Comparison of ENCODE assay signal across 22 cellular contexts in the genomic region with DNA sequence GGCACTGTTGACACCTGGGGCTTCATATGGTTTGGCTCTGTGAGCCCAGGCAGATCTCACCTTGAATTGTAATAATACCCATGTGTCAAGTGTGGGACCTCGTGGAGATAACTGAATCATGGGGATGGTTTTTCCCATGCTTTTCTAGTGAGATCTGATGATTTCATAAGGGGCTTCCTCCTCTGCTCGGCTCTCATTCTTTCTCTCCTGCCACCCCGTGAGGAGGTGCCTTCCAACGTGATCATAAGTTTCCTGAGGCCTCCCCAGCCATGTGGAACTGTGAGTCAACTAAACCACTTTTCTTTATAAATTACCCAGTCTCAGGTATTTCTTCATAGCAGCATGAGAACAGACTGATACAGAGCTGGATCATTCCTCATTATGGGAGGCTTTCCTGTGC.
DNase-seq lines count a peak whose midpoint lies in the region; ATAC-seq, FAIRE-seq and TF ChIP-seq lines count a peak whose summit lies in the region.
"Had no signal": no experiment of that assay in that cellular context is flagged by ENCODE, and none has a peak within 500 bp of the region (broad histone marks: within the 10 kb centered on the region; RNA-seq: fewer than 3 reads in every experiment).

No MANE protein-coding gene starts in this region.

- ATAC-seq in GM18873 (IDR thresholded peaks at IDR 0.05; ENCODE audit: low FRiP score, unreplicated experiment) (no peak), GM19455 (IDR thresholded peaks at IDR 0.05; ENCODE audit: unreplicated experiment) (no peak), WTC11 (no peak)

- H3K4me3 Mint-ChIP-seq in WTC11: no peak overlapping the region
- H3K4me3 Mint-ChIP-seq: CD14-positive monocyte; CD4-positive, alpha-beta memory T cell had no signal

- H3K9me3 Mint-ChIP-seq in WTC11: no peaks in the 10 kb centered on the region
- H3K9me3 Mint-ChIP-seq: CD14-positive monocyte had no signal

- TF ChIP-seq EP300 in H1 (IDR thresholded peaks at IDR 0.05; ENCODE audit: borderline replicate concordance in 1 of 2, low read depth in 2 of 2, low read length in 2 of 2): no peak

- H3K23me2 ChIP-seq in H1 (ENCODE audit: low read depth, low read length): no peaks in the 10 kb centered on the region

- no peaks in the 10 kb centered on the region for H3K36me3 ChIP-seq in H1 (ENCODE audit: control insufficient read depth in 2 of 4, insufficient read depth in 4 of 4, low read length in 3 of 4)
- H3K36me3 ChIP-seq: BLaER1 had no signal

- TF ChIP-seq POLR2A in H1 (IDR thresholded peaks at IDR 0.05; ENCODE audit: control extremely low read depth in 1 of 2, low read depth in 2 of 2, low read length in 2 of 2): no peak

- H3K23ac ChIP-seq in H1 (ENCODE audit: insufficient read length): no peak overlapping the region

- H2BK12ac ChIP-seq in H1 (ENCODE audit: low read depth, low read length): no peak overlapping the region

- H3K27ac Mint-ChIP-seq in WTC11: no peak overlapping the region
- H3K27ac Mint-ChIP-seq: CD14-positive monocyte; CD4-positive, alpha-beta memory T cell had no signal

- no peak overlapping the region for H3K27ac ChIP-seq in H1 (ENCODE audit: low read depth, low read length)
- H3K27ac ChIP-seq: 22Rv1, BLaER1, HL-60 had no signal

- CTCF ChIA-PET in H1 (lab: Charles Lee; ENCODE audit: partially characterized antibody): interaction anchor here (1.0 to 3.8 kb wide), 5 partner anchors 10 to 94 kb away, joined by 3 to 20 read pairs (median 16); no protein-coding TSS in a partner anchor
- CTCF ChIA-PET in WTC11 (lab: Charles Lee): interaction anchor here (1.2 kb wide), 1 partner anchor 69 kb away, joined by 6 read pairs; no protein-coding TSS in a partner anchor

- POLR2A ChIA-PET in H1 (lab: Charles Lee; ENCODE audit: partially characterized antibody) (interaction anchor here (0.8 kb wide), 1 partner anchor 57 kb away, joined by 3 read pairs; no protein-coding TSS in a partner anchor), WTC11 (lab: Charles Lee) (no interaction called here)

- no peak overlapping the region for H3K4me3 ChIP-seq in H1 (ENCODE audit: extremely low read depth in 1 of 4, insufficient read depth in 2 of 4, low read depth in 3 of 4, low read length in 4 of 4)
- H3K4me3 ChIP-seq: BLaER1 had no signal

- no peaks in the 10 kb centered on the region for H3K36me3 Mint-ChIP-seq in WTC11
- H3K36me3 Mint-ChIP-seq: CD14-positive monocyte; CD4-positive, alpha-beta memory T cell had no signal

- H3K27me3 ChIP-seq in H1 (replicated peaks in 1 of 4; ENCODE audit: control insufficient read depth in 3 of 4, extremely low read depth in 1 of 4, insufficient read depth in 3 of 4, low read length in 3 of 4): no peaks in the 10 kb centered on the region
- H3K27me3 ChIP-seq: BLaER1 had no signal

- H2BK15ac ChIP-seq in H1 (ENCODE audit: low read length): no peak overlapping the region

- no peak for TF ChIP-seq RAD21 in H1 (IDR thresholded peaks at IDR 0.05 in 1 of 2, conservative IDR thresholded peaks at IDR 0.05 in 1 of 2; ENCODE audit: low read depth in 2 of 2, low read length in 2 of 2)

- no peak for TF ChIP-seq CTCF in H1 (IDR thresholded peaks at IDR 0.05; ENCODE audit: control extremely low read depth in 1 of 3, insufficient read depth in 1 of 3, low read depth in 1 of 3, low read length in 3 of 3)
- no peak for TF ChIP-seq CTCF in WTC11 (IDR thresholded peaks at IDR 0.05)

- no peaks in the 10 kb centered on the region for H3K9me3 ChIP-seq in H1 (ENCODE audit: insufficient read depth in 2 of 2, low read depth in 1 of 2, low read length in 1 of 2)
- H3K9me3 ChIP-seq: BLaER1 had no signal

- no peak overlapping the region for H2AK5ac ChIP-seq in H1 (ENCODE audit: low read depth, low read length)

- no peak overlapping the region for H4K91ac ChIP-seq in H1 (replicated peaks; ENCODE audit: insufficient read length, low read length)

- no peak overlapping the region for H4K5ac ChIP-seq in H1 (ENCODE audit: insufficient read length, low read depth, low read length)

- no peak overlapping the region for H2BK5ac ChIP-seq in H1 (ENCODE audit: low read depth, low read length)

- no peak overlapping the region for H2BK120ac ChIP-seq in H1 (replicated peaks; ENCODE audit: low read depth, low read length)

- no peak overlapping the region for H3K14ac ChIP-seq in H1 (ENCODE audit: insufficient read length)

- 81% methylated on average over 4 of the region's 4 CpGs; no CpG with 5 or more reads in 1 of the 2 experiments for WGBS in H1 (ENCODE audit: extremely low coverage in 1 of 2, insufficient coverage in 1 of 2, insufficient read length in 1 of 2, insufficient replicate concordance in 2 of 2, low coverage in 1 of 2, low lambda C conversion rate in 2 of 2, missing lambda C conversion rate in 1 of 2), 2 experiments

- no peaks in the 10 kb centered on the region for H3K79me1 ChIP-seq in H1 (ENCODE audit: low read depth, low read length)

- peak; percentile 1 for DNase-seq in NOMO-1 treated with DMSO at 0.1 percent for 48 hours (lab: John Stamatoyannopoulos, UW; ENCODE audit: unreplicated experiment)
- DNase-seq in NOMO-1 treated with dmso at 0.1 percent for 144 hours (lab: John Stamatoyannopoulos, UW; ENCODE audit: unreplicated experiment): no peak
- no peak for DNase-seq in H1 (ENCODE audit: low read depth in 1 of 2, low spot score in 2 of 2)
- DNase-seq in kidney glomerular epithelial cell (lab: John Stamatoyannopoulos, UW): peak; percentile 45
- peak; percentile 83 for DNase-seq in renal cortical epithelial cell (ENCODE audit: low read depth)
- DNase-seq in WTC11 (ENCODE audit: low spot score): no peak
- DNase-seq: CD4-positive, alpha-beta memory T cell; DMS153; DMS79; GDM1; HCEC 1CT; IMR-90 had no signal

- H2AFZ ChIP-seq in H1 (ENCODE audit: low read length): no peak overlapping the region

- H3K56ac ChIP-seq in H1 (replicated peaks; ENCODE audit: insufficient read length, low read depth, low read length): no peak overlapping the region

- no peaks in the 10 kb centered on the region for H3K27me3 Mint-ChIP-seq in WTC11 (ENCODE audit: low read depth)
- H3K27me3 Mint-ChIP-seq: CD4-positive, alpha-beta memory T cell had no signal

- H4K20me1 ChIP-seq in H1 (replicated peaks in 1 of 2; ENCODE audit: control insufficient read depth in 1 of 2, insufficient read depth in 2 of 2, low read length in 2 of 2): no peaks in the 10 kb centered on the region
- H4K20me1 ChIP-seq: BLaER1 had no signal

- no peak overlapping the region for H4K8ac ChIP-seq in H1 (ENCODE audit: extremely low read depth, insufficient read depth, low read length)

- H3K4me2 ChIP-seq in H1 (ENCODE audit: insufficient read depth in 1 of 2, low read depth in 2 of 2, low read length in 2 of 2): no peak overlapping the region
- H3K4me2 ChIP-seq: BLaER1 had no signal

- H3K4me1 ChIP-seq in H1 (replicated peaks in 1 of 4; ENCODE audit: control insufficient read depth in 3 of 4, insufficient read depth in 4 of 4, low read length in 3 of 4): peaks cover 4 to 18% (median 7%) of the 10 kb centered on the region in 4 experiments; a peak in 6 of 7 replicates

- no peak overlapping the region for H3K18ac ChIP-seq in H1 (ENCODE audit: extremely low read depth, low read length)

- no peak overlapping the region for H3K4ac ChIP-seq in H1 (replicated peaks; ENCODE audit: insufficient read length, low read depth, low read length)

- H3K79me2 ChIP-seq in H1 (ENCODE audit: control insufficient read depth in 1 of 2, insufficient read depth in 2 of 2, low read length in 2 of 2): no peaks in the 10 kb centered on the region

- H2BK20ac ChIP-seq in H1 (ENCODE audit: low read length): 0 out of 2 replicates have a peak overlapping the region, but pooled peaks have one; percentile 21

- H3K9ac ChIP-seq in H1 (replicated peaks in 1 of 4; ENCODE audit: extremely low read depth in 1 of 4, low read depth in 3 of 4, low read length in 3 of 4): no peak overlapping the region
- H3K9ac ChIP-seq: BLaER1 had no signal

- peaks cover 50% of the 10 kb centered on the region for H3K4me1 Mint-ChIP-seq in WTC11
- H3K4me1 Mint-ChIP-seq: CD14-positive monocyte; CD4-positive, alpha-beta memory T cell had no signal

- FAIRE-seq in H1 (lab: Jason Lieb, UNC): no peak
- FAIRE-seq: GM12892, GM18507, H54, HTR-8/SVneo had no signal

TF ChIP-seq in H1, 55 proteins besides CTCF, POLR2A, EP300 and RAD21 (continues in another document):
- TF ChIP-seq RXRA (IDR thresholded peaks at IDR 0.05; ENCODE audit: insufficient read depth, low read depth, low read length): no peak
- TF ChIP-seq KDM4A (IDR thresholded peaks at IDR 0.05; ENCODE audit: low read depth, low read length, severe bottlenecking): no peak
- TF ChIP-seq TBP (IDR thresholded peaks at IDR 0.05; ENCODE audit: low read depth, low read length): no peak
- no peak for TF ChIP-seq TEAD4 (IDR thresholded peaks at IDR 0.05; ENCODE audit: low read depth, low read length)
- no peak for TF ChIP-seq HDAC2 (IDR thresholded peaks at IDR 0.05; ENCODE audit: borderline replicate concordance in 1 of 2, low read depth in 2 of 2, low read length in 2 of 2)
- no peak for TF ChIP-seq SRF (IDR thresholded peaks at IDR 0.05; ENCODE audit: low read depth, low read length)
- no peak for TF ChIP-seq BRCA1 (IDR thresholded peaks at IDR 0.05; ENCODE audit: low read depth, low read length)
- TF ChIP-seq RFX5 (IDR thresholded peaks at IDR 0.05; ENCODE audit: borderline replicate concordance, low read depth, low read length): no peak
- no peak for TF ChIP-seq SUZ12 (IDR thresholded peaks at IDR 0.05; ENCODE audit: low read length)
- TF ChIP-seq BCL11A (IDR thresholded peaks at IDR 0.05; ENCODE audit: low read depth in 2 of 2, low read length in 2 of 2): no peak
- TF ChIP-seq YY1 (IDR thresholded peaks at IDR 0.05; ENCODE audit: low read depth, low read length): no peak

Comparison
In these comparisons a context has a peak if more than half of its experiments do, and no peak if none do; other contexts are left out.
1. DNase-seq: peak in NOMO-1 treated with DMSO at 0.1 percent for 48 hours (single experiment), kidney glomerular epithelial cell (single experiment) and renal cortical epithelial cell (single experiment); none in NOMO-1 treated with dmso at 0.1 percent for 144 hours (single experiment), H1 (0 of 2) and WTC11 (single experiment).